In genomic region chr7:32905175-32905662, GRCh38 we compare ENCODE assay signal across 8 cellular contexts. TPM values are rescaled to one million over a fixed set of nuclear protein-coding genes. Genes with fewer than 3 reads are reported as not detected.
A peak's percentile ranks its signal among the peaks of the same experiment; 100 is the strongest.
DNase-seq lines count a peak whose midpoint lies in the region; ATAC-seq and TF ChIP-seq lines count a peak whose summit lies in the region.

No MANE protein-coding gene starts in this region.

- no peaks in the 10 kb centered on the region for H3K27me3 ChIP-seq in upper lobe of right lung

- peak overlapping the region; percentile 40 for H3K4me3 ChIP-seq in upper lobe of right lung

- no peaks in the 10 kb centered on the region for H3K27me3 Mint-ChIP-seq in progenitor cell of endocrine pancreas

- peak overlapping the region; percentile 74 for H3K4me3 Mint-ChIP-seq in progenitor cell of endocrine pancreas (ENCODE audit: low read depth)

- intact Hi-C loops in Right ventricle myocardium superior (cut with DNase I) (no loop called here), upper lobe of right lung (cut with DNase I) (no loop called here)

- H3K27ac ChIP-seq in upper lobe of right lung, result peak overlapping the region; percentile 24

- no peaks in the 10 kb centered on the region for H3K36me3 Mint-ChIP-seq in progenitor cell of endocrine pancreas (ENCODE audit: insufficient read depth)

- peak overlapping the region; percentile 80 for H3K27ac Mint-ChIP-seq in progenitor cell of endocrine pancreas

- ATAC-seq in HG02610 (IDR thresholded peaks at IDR 0.05; ENCODE audit: unreplicated experiment), result peak; percentile 89
- ATAC-seq in Right ventricle myocardium superior (ENCODE audit: poor library complexity), result peak; percentile 75
- peak; percentile 87 for ATAC-seq in upper lobe of right lung

- H3K4me1 ChIP-seq in upper lobe of right lung, result peaks cover 6% of the 10 kb centered on the region

- DNase-seq in CD1c-positive myeloid dendritic cell (ENCODE audit: extremely low spot score) (peak; percentile 91), SHP77 (lab: John Stamatoyannopoulos, UW) (peak; percentile 78 to 85), Right ventricle myocardium superior (peak; percentile 71), progenitor cell of endocrine pancreas (ENCODE audit: low spot score, unreplicated experiment) (no peak), upper lobe of right lung (no peak), NCI-H2107 treated with DMSO at 0.1 percent for 48 hours (lab: John Stamatoyannopoulos, UW; ENCODE audit: unreplicated experiment) (no peak)
- peak in 3 of 4 experiments; percentile 3 to 53 (median 16) for DNase-seq in activated naive CD4-positive, alpha-beta T cell (lab: John Stamatoyannopoulos, UW)

- no peaks in the 10 kb centered on the region for H3K36me3 ChIP-seq in upper lobe of right lung

- TF ChIP-seq CTCF in progenitor cell of endocrine pancreas (IDR thresholded peaks at IDR 0.05; ENCODE audit: unreplicated experiment), result no peak
- no peak for TF ChIP-seq CTCF in upper lobe of right lung (IDR thresholded peaks at IDR 0.05)

- H3K9me3 ChIP-seq in upper lobe of right lung, result no peaks in the 10 kb centered on the region

- H3K4me1 Mint-ChIP-seq in progenitor cell of endocrine pancreas (ENCODE audit: low read depth), result peaks cover 7% of the 10 kb centered on the region

- no peaks in the 10 kb centered on the region for H3K9me3 Mint-ChIP-seq in progenitor cell of endocrine pancreas (ENCODE audit: low read depth)

RNA-seq across cellular contexts. Expression of gene KBTBD2, which starts 13.7 kb away (rescaled TPM):
- total RNA-seq in Right ventricle myocardium superior, result 25.1 TPM
- total RNA-seq in progenitor cell of endocrine pancreas, result 47.5 and 48.1 TPM in 2 replicates
- 44.7 TPM for total RNA-seq in upper lobe of right lung

RNA-seq across cellular contexts. Expression of gene FKBP9, which starts 52.0 kb away (rescaled TPM):
- total RNA-seq in Right ventricle myocardium superior, result 120 TPM
- total RNA-seq in progenitor cell of endocrine pancreas, result 86.4 and 90.7 TPM in 2 replicates
- total RNA-seq in upper lobe of right lung, result 113 TPM

Comparison
In these comparisons a context has a peak if more than half of its experiments do, and no peak if none do; other contexts are left out.
1. DNase-seq: peak in CD1c-positive myeloid dendritic cell (single experiment), SHP77 (2 of 2), activated naive CD4-positive, alpha-beta T cell (3 of 4) and Right ventricle myocardium superior (single experiment); none in progenitor cell of endocrine pancreas (single experiment), upper lobe of right lung (single experiment) and NCI-H2107 treated with DMSO at 0.1 percent for 48 hours (single experiment).
2. Peak in every context shown above with its lines, with median percentiles within 50 percentile points of each other: ATAC-seq.